In genomic region chr19:33806434-33806881, GRCh38 we compare ENCODE assay signal across 35 cellular contexts. TPM values are rescaled to one million over a fixed set of nuclear protein-coding genes. Genes with fewer than 3 reads are reported as not detected.
A peak's percentile ranks its signal among the peaks of the same experiment; 100 is the strongest.
DNase-seq lines count a peak whose midpoint lies in the region; ATAC-seq and TF ChIP-seq lines count a peak whose summit lies in the region.
"Had no signal": no experiment of that assay in that cellular context is flagged by ENCODE, and none has a peak within 500 bp of the region (broad histone marks: within the 10 kb centered on the region; RNA-seq: fewer than 3 reads in every experiment).

No MANE protein-coding gene starts in this region.

- no peaks in the 10 kb centered on the region for H3K27me3 Mint-ChIP-seq in activated CD4-positive, alpha-beta memory T cell treated with anti-CD3 and anti-CD28 coated beads, Interleukin-2, amount 10 ng/mL, durations not matched to agents 7 days and 5 days
- no peaks in the 10 kb centered on the region for H3K27me3 Mint-ChIP-seq in activated CD4-positive, alpha-beta memory T cell treated with anti-CD3 and anti-CD28 coated beads for 36 hours
- peaks cover 13% of the 10 kb centered on the region for H3K27me3 Mint-ChIP-seq in glutamatergic neuron (ENCODE audit: unreplicated experiment)

- H3K36me3 ChIP-seq in colonic mucosa: no peaks in the 10 kb centered on the region
- H3K36me3 ChIP-seq: breast epithelium, gastrocnemius medialis, uterus had no signal

- no peak overlapping the region for H3K27ac ChIP-seq in colonic mucosa
- H3K27ac ChIP-seq: breast epithelium, gastrocnemius medialis, parathyroid adenoma, uterus had no signal

- H3K27me3 ChIP-seq in colonic mucosa: no peaks in the 10 kb centered on the region
- H3K27me3 ChIP-seq: breast epithelium, gastrocnemius medialis, uterus had no signal

- peaks cover 14% of the 10 kb centered on the region for H3K4me1 ChIP-seq in colonic mucosa
- H3K4me1 ChIP-seq: breast epithelium, gastrocnemius medialis, parathyroid adenoma, uterus had no signal

- H3K4me3 ChIP-seq in colonic mucosa: no peak overlapping the region
- H3K4me3 ChIP-seq: breast epithelium, gastrocnemius medialis, GM23338, K562, smooth muscle cell, uterus had no signal

- peaks cover 6% of the 10 kb centered on the region for H3K36me3 Mint-ChIP-seq in activated CD4-positive, alpha-beta memory T cell treated with anti-CD3 and anti-CD28 coated beads, Interleukin-2, amount 10 ng/mL, durations not matched to agents 7 days and 5 days (ENCODE audit: low read depth)
- no peaks in the 10 kb centered on the region for H3K36me3 Mint-ChIP-seq in activated CD4-positive, alpha-beta memory T cell treated with anti-CD3 and anti-CD28 coated beads for 36 hours
- H3K36me3 Mint-ChIP-seq in glutamatergic neuron (ENCODE audit: unreplicated experiment): peaks cover 5% of the 10 kb centered on the region
- H3K36me3 Mint-ChIP-seq in stimulated activated effector memory CD8-positive, alpha-beta T cell treated with anti-CD3 and anti-CD28 coated beads, Interleukin-12 subunit alpha, Interleukin-12 subunit beta, amount 100 ng/mL, for 72 hours: no peaks in the 10 kb centered on the region
- H3K36me3 Mint-ChIP-seq: activated naive CD4-positive, alpha-beta T cell treated with anti-CD3 and anti-CD28 coated beads, Interleukin-2, amount 50 U/mL, for 72 hours had no signal

- H3K4me1 Mint-ChIP-seq in activated CD4-positive, alpha-beta memory T cell treated with anti-CD3 and anti-CD28 coated beads, Interleukin-2, amount 10 ng/mL, durations not matched to agents 7 days and 5 days: peaks cover 20% of the 10 kb centered on the region
- H3K4me1 Mint-ChIP-seq in activated CD4-positive, alpha-beta memory T cell treated with anti-CD3 and anti-CD28 coated beads for 36 hours (ENCODE audit: low read depth): peaks cover 6% of the 10 kb centered on the region
- peaks cover 15% of the 10 kb centered on the region for H3K4me1 Mint-ChIP-seq in glutamatergic neuron (ENCODE audit: low read depth, unreplicated experiment)
- H3K4me1 Mint-ChIP-seq in stimulated activated effector memory CD8-positive, alpha-beta T cell treated with anti-CD3 and anti-CD28 coated beads, Interleukin-12 subunit alpha, Interleukin-12 subunit beta, amount 100 ng/mL, for 72 hours: peaks cover 18% of the 10 kb centered on the region
- H3K4me1 Mint-ChIP-seq: GM23338, nephron had no signal

- DNase-seq in activated CD4-positive, alpha-beta memory T cell treated with anti-CD3 and anti-CD28 coated beads, Interleukin-2, amount 10 ng/mL, durations not matched to agents 7 days and 5 days: peak; percentile 62
- DNase-seq in activated CD4-positive, alpha-beta memory T cell treated with anti-CD3 and anti-CD28 coated beads for 36 hours: no peak
- DNase-seq in colonic mucosa (peak; percentile 62), glutamatergic neuron (no peak), occipital lobe (lab: John Stamatoyannopoulos, UW) (no peak)
- DNase-seq in stimulated activated effector memory CD8-positive, alpha-beta T cell treated with anti-CD3 and anti-CD28 coated beads, Interleukin-12 subunit alpha, Interleukin-12 subunit beta, amount 100 ng/mL, for 72 hours (ENCODE audit: low spot score in 2 of 2): no peak
- no peak for DNase-seq in effector CD8-positive, alpha-beta T cell (lab: John Stamatoyannopoulos, UW)
- DNase-seq: 8988T; activated CD4-positive, alpha-beta T cell treated with anti-CD3 and anti-CD28 coated beads, Interleukin-2, amount 50 U/mL, for 48 hours; activated CD8-positive, alpha-beta memory T cell treated with anti-CD3 and anti-CD28 coated beads, Interleukin-2, amount 50 U/mL, for 4 hours; amygdala; C1 segment of cervical spinal cord; Calu3; DMS79; effector memory CD4-positive, alpha-beta T cell; gastrocnemius medialis; GDM1; HFFc6; left cardiac atrium; mammary epithelial cell; NCI-H1092; NCI-H187 treated with DMSO at 0.1 percent for 48 hours; NCI-H2171; RPMI8226; stimulated activated naive CD4-positive, alpha-beta T cell treated with Interleukin-2 at 50 U/mL for 16 hours; uterus had no signal

- TF ChIP-seq CTCF in colonic mucosa (IDR thresholded peaks at IDR 0.05) (no peak), glutamatergic neuron (IDR thresholded peaks at IDR 0.05; ENCODE audit: partially characterized antibody, unreplicated experiment) (no peak)

- peak overlapping the region; percentile 94 for H3K27ac Mint-ChIP-seq in activated CD4-positive, alpha-beta memory T cell treated with anti-CD3 and anti-CD28 coated beads, Interleukin-2, amount 10 ng/mL, durations not matched to agents 7 days and 5 days
- H3K27ac Mint-ChIP-seq in activated CD4-positive, alpha-beta memory T cell treated with anti-CD3 and anti-CD28 coated beads for 36 hours: no peak overlapping the region
- H3K27ac Mint-ChIP-seq in glutamatergic neuron (ENCODE audit: unreplicated experiment): peak overlapping the region; percentile 72
- H3K27ac Mint-ChIP-seq in stimulated activated effector memory CD8-positive, alpha-beta T cell treated with anti-CD3 and anti-CD28 coated beads, Interleukin-12 subunit alpha, Interleukin-12 subunit beta, amount 100 ng/mL, for 72 hours: peak overlapping the region; percentile 9
- H3K27ac Mint-ChIP-seq: activated naive CD4-positive, alpha-beta T cell treated with anti-CD3 and anti-CD28 coated beads, Interleukin-2, amount 50 U/mL, for 72 hours; activated T-helper 1 cell treated with anti-CD3 and anti-CD28 coated beads, Interleukin-12 subunit alpha, Interleukin-12 subunit beta, Interleukin-2, Interleukin-4 antibody, amounts not matched to agents 30 ng/mL and 10 ng/mL and 1 ng/mL, durations not matched to agents 14 hours and 24 hours and 36 hours; GM23338; HFFc6; nephron had no signal

- H3K9me3 ChIP-seq in colonic mucosa: no peaks in the 10 kb centered on the region
- H3K9me3 ChIP-seq: breast epithelium, gastrocnemius medialis, uterus had no signal

- H3K4me3 Mint-ChIP-seq in activated CD4-positive, alpha-beta memory T cell treated with anti-CD3 and anti-CD28 coated beads, Interleukin-2, amount 10 ng/mL, durations not matched to agents 7 days and 5 days: peak overlapping the region; percentile 2
- no peak overlapping the region for H3K4me3 Mint-ChIP-seq in activated CD4-positive, alpha-beta memory T cell treated with anti-CD3 and anti-CD28 coated beads for 36 hours
- no peak overlapping the region for H3K4me3 Mint-ChIP-seq in glutamatergic neuron (ENCODE audit: unreplicated experiment)
- no peak overlapping the region for H3K4me3 Mint-ChIP-seq in stimulated activated effector memory CD8-positive, alpha-beta T cell treated with anti-CD3 and anti-CD28 coated beads, Interleukin-12 subunit alpha, Interleukin-12 subunit beta, amount 100 ng/mL, for 72 hours
- H3K4me3 Mint-ChIP-seq: activated T-helper 1 cell treated with anti-CD3 and anti-CD28 coated beads, Interleukin-12 subunit alpha, Interleukin-12 subunit beta, Interleukin-2, Interleukin-4 antibody, amounts not matched to agents 30 ng/mL and 10 ng/mL and 1 ng/mL, durations not matched to agents 14 hours and 24 hours and 36 hours; GM23338; HFFc6; nephron had no signal

- no peaks in the 10 kb centered on the region for H3K9me3 Mint-ChIP-seq in activated CD4-positive, alpha-beta memory T cell treated with anti-CD3 and anti-CD28 coated beads, Interleukin-2, amount 10 ng/mL, durations not matched to agents 7 days and 5 days
- H3K9me3 Mint-ChIP-seq in activated CD4-positive, alpha-beta memory T cell treated with anti-CD3 and anti-CD28 coated beads for 36 hours: no peaks in the 10 kb centered on the region
- peaks cover 4% of the 10 kb centered on the region for H3K9me3 Mint-ChIP-seq in glutamatergic neuron (ENCODE audit: unreplicated experiment)
- H3K9me3 Mint-ChIP-seq in stimulated activated effector memory CD8-positive, alpha-beta T cell treated with anti-CD3 and anti-CD28 coated beads, Interleukin-12 subunit alpha, Interleukin-12 subunit beta, amount 100 ng/mL, for 72 hours: no peaks in the 10 kb centered on the region
- H3K9me3 Mint-ChIP-seq: activated naive CD4-positive, alpha-beta T cell treated with anti-CD3 and anti-CD28 coated beads, Interleukin-2, amount 50 U/mL, for 72 hours; activated T-helper 1 cell treated with anti-CD3 and anti-CD28 coated beads, Interleukin-12 subunit alpha, Interleukin-12 subunit beta, Interleukin-2, Interleukin-4 antibody, amounts not matched to agents 30 ng/mL and 10 ng/mL and 1 ng/mL, durations not matched to agents 14 hours and 24 hours and 36 hours; GM23338; HFFc6; nephron had no signal

- H3K9ac ChIP-seq in colonic mucosa (ENCODE audit: low read depth in 2 of 2, low read length in 2 of 2): no peak overlapping the region
- H3K9ac ChIP-seq: parathyroid adenoma had no signal

- CTCF ChIA-PET in activated CD4-positive, alpha-beta memory T cell treated with anti-CD3 and anti-CD28 coated beads, Interleukin-2, amount 10 ng/mL, durations not matched to agents 7 days and 5 days (lab: Charles Lee): interaction anchor here (0.9 to 1.4 kb wide), 3 partner anchors 9 to 29 kb away, joined by 3 to 4 read pairs (median 3); partner anchors contain the start of gene KCTD15
- CTCF ChIA-PET in activated CD4-positive, alpha-beta memory T cell treated with anti-CD3 and anti-CD28 coated beads for 36 hours (lab: Charles Lee): interaction anchor here (0.8 to 1.2 kb wide), 2 partner anchors 12 to 29 kb away, joined by 3 to 6 read pairs; no protein-coding TSS in a partner anchor

- intact Hi-C loops in activated CD4-positive, alpha-beta memory T cell treated with anti-CD3 and anti-CD28 coated beads for 36 hours (cut with micrococcal nuclease): no loop called here
- intact Hi-C loops in colonic mucosa (cut with DNase I): no loop called here

- ATAC-seq in stimulated activated effector memory CD8-positive, alpha-beta T cell treated with anti-CD3 and anti-CD28 coated beads, Interleukin-12 subunit alpha, Interleukin-12 subunit beta, amount 100 ng/mL, for 72 hours: no peak
- no peak for ATAC-seq in HG03097 (IDR thresholded peaks at IDR 0.05; ENCODE audit: low FRiP score, unreplicated experiment)
- ATAC-seq: activated naive CD4-positive, alpha-beta T cell treated with anti-CD3 and anti-CD28 coated beads, Interleukin-2, amount 50 U/mL, for 72 hours; gastrocnemius medialis; GM23338; K562; left cardiac atrium had no signal

- POLR2A ChIA-PET in activated CD4-positive, alpha-beta memory T cell treated with anti-CD3 and anti-CD28 coated beads, Interleukin-2, amount 10 ng/mL, durations not matched to agents 7 days and 5 days (lab: Charles Lee): interaction anchor here (1.1 to 3.8 kb wide), 3 partner anchors 10 to 365 kb away, joined by 3 to 31 read pairs (median 3); partner anchors contain the start of genes KCTD15 and LSM14A
- POLR2A ChIA-PET in activated CD4-positive, alpha-beta memory T cell treated with anti-CD3 and anti-CD28 coated beads for 36 hours (lab: Charles Lee): no interaction called here

RNA-seq across cellular contexts. Expression of gene KCTD15, which starts 9.8 kb away (rescaled TPM):
- 10 to 100 TPM; 10.9 to 11.6 TPM for total RNA-seq in activated CD4-positive, alpha-beta memory T cell treated with anti-CD3 and anti-CD28 coated beads, Interleukin-2, amount 10 ng/mL, durations not matched to agents 7 days and 5 days
- 10 to 100 TPM; 10.2 to 11.8 TPM for total RNA-seq in activated CD4-positive, alpha-beta memory T cell treated with anti-CD3 and anti-CD28 coated beads for 36 hours
- total RNA-seq in colonic mucosa (10 to 100 TPM; 13.8 to 14.0 TPM), glutamatergic neuron (ENCODE audit: unreplicated experiment) (53.4 TPM), occipital lobe (85.5 TPM)

Comparison
In these comparisons a context has a peak if more than half of its experiments do, and no peak if none do; other contexts are left out.
1. DNase-seq: peak in activated CD4-positive, alpha-beta memory T cell treated with anti-CD3 and anti-CD28 coated beads, Interleukin-2, amount 10 ng/mL, durations not matched to agents 7 days and 5 days (single experiment) and colonic mucosa (single experiment); none in activated CD4-positive, alpha-beta memory T cell treated with anti-CD3 and anti-CD28 coated beads for 36 hours (single experiment), glutamatergic neuron (single experiment), stimulated activated effector memory CD8-positive, alpha-beta T cell treated with anti-CD3 and anti-CD28 coated beads, Interleukin-12 subunit alpha, Interleukin-12 subunit beta, amount 100 ng/mL, for 72 hours (0 of 2), occipital lobe (single experiment) and effector CD8-positive, alpha-beta T cell (single experiment).